Comparison of ENCODE assay signal across 10 cellular contexts in genomic region chr9:121284733-121285451, GRCh38. TPM values are rescaled to one million over a fixed set of nuclear protein-coding genes. Genes with fewer than 3 reads are reported as not detected.
DNase-seq lines count a peak whose midpoint lies in the region; TF ChIP-seq lines count a peak whose summit lies in the region.
"Had no signal": no experiment of that assay in that cellular context is flagged by ENCODE, and none has a peak within 500 bp of the region (broad histone marks: within the 10 kb centered on the region; RNA-seq: fewer than 3 reads in every experiment).

No MANE protein-coding gene starts in this region.

- H2BK12ac ChIP-seq in neuronal stem cell (ENCODE audit: low read length), result no peak overlapping the region

- H3K79me1 ChIP-seq in neuronal stem cell (ENCODE audit: low read depth, low read length), result no peaks in the 10 kb centered on the region

- no peak overlapping the region for H3K4me2 ChIP-seq in neuronal stem cell (ENCODE audit: insufficient read depth, low read length, poor library complexity, severe bottlenecking)

- DNase-seq in adipocyte (ENCODE audit: low read depth), result no peak
- no peak for DNase-seq in esophagus squamous epithelium (lab: John Stamatoyannopoulos, UW)
- no peak for DNase-seq in neuronal stem cell (ENCODE audit: low spot score)
- no peak for DNase-seq in transverse colon
- no peak for DNase-seq in NCI-H748 treated with DMSO at 0.1 percent for 48 hours (lab: John Stamatoyannopoulos, UW)
- no peak for DNase-seq in NCI-H2029 (lab: John Stamatoyannopoulos, UW)
- no peak for DNase-seq in hepatic stellate cell (ENCODE audit: low spot score)
- DNase-seq: activated T-cell treated with anti-CD3 and anti-CD28 coated beads, Interleukin-2, amount 50 U/mL, for 48 hours; PC-3 had no signal

- H3K4ac ChIP-seq in neuronal stem cell (ENCODE audit: low read length), result no peak overlapping the region

- H3K18ac ChIP-seq in neuronal stem cell (ENCODE audit: low read length), result peak overlapping the region; percentile 20

- H3K27ac ChIP-seq in esophagus squamous epithelium, result peak overlapping the region; percentile 94 to 100 (median 96)
- H3K27ac ChIP-seq in neuronal stem cell (replicated peaks; ENCODE audit: low read length), result no peak overlapping the region
- H3K27ac ChIP-seq in transverse colon, result peak overlapping the region; percentile 95 to 98 (median 96)
- H3K27ac ChIP-seq: VCaP had no signal

- no peak overlapping the region for H4K91ac ChIP-seq in neuronal stem cell (ENCODE audit: low read depth, low read length, poor library complexity)

- H3K14ac ChIP-seq in neuronal stem cell (ENCODE audit: low read length), result no peak overlapping the region

- H3K27me3 ChIP-seq in adipocyte (replicated peaks; ENCODE audit: control insufficient read depth, insufficient read depth, low read length) (no peaks in the 10 kb centered on the region), esophagus squamous epithelium (no peaks in the 10 kb centered on the region), neuronal stem cell (ENCODE audit: control insufficient read depth in 3 of 3, insufficient read depth in 3 of 3, low read depth in 1 of 3, low read length in 3 of 3) (no peaks in the 10 kb centered on the region), transverse colon (no peaks in the 10 kb centered on the region)

- no peak overlapping the region for H3K23ac ChIP-seq in neuronal stem cell (ENCODE audit: low read depth, low read length, poor library complexity)

- H3K9me3 ChIP-seq in adipocyte (ENCODE audit: control insufficient read depth, low read length) (no peaks in the 10 kb centered on the region), esophagus squamous epithelium (no peaks in the 10 kb centered on the region), neuronal stem cell (replicated peaks in 1 of 2; ENCODE audit: control insufficient read depth in 2 of 2, insufficient read depth in 1 of 2, low read depth in 1 of 2, low read length in 2 of 2) (no peaks in the 10 kb centered on the region), transverse colon (no peaks in the 10 kb centered on the region)

- no peak overlapping the region for H2AFZ ChIP-seq in neuronal stem cell (ENCODE audit: low read length)

- in situ Hi-C loops in transverse colon (cut with MboI; ENCODE audit: low pct_ligation_motif_present in 1 of 4, low pct_unique_long_range_greater_than_20kb in 1 of 4, low sequenced_read_pairs in 3 of 4), result no loop called here

- peaks cover 95% of the 10 kb centered on the region for H3K4me1 ChIP-seq in adipocyte (ENCODE audit: control insufficient read depth, insufficient read depth, low read length)
- peaks cover 100% of the 10 kb centered on the region in 3 donors for H3K4me1 ChIP-seq in esophagus squamous epithelium
- H3K4me1 ChIP-seq in neuronal stem cell (ENCODE audit: control insufficient read depth in 2 of 2, insufficient read depth in 1 of 2, low read depth in 1 of 2, low read length in 2 of 2), result peaks cover 38 to 40% of the 10 kb centered on the region in 2 donors
- H3K4me1 ChIP-seq in transverse colon, result peaks cover 94 to 100% (median 100%) of the 10 kb centered on the region in 4 donors

- H3K9ac ChIP-seq in adipocyte (ENCODE audit: low read length), result peak overlapping the region; percentile 89
- H3K9ac ChIP-seq in neuronal stem cell (ENCODE audit: low read depth, low read length, poor library complexity), result no peak overlapping the region

- no peak for TF ChIP-seq POLR2A in esophagus squamous epithelium (IDR thresholded peaks at IDR 0.05)
- TF ChIP-seq POLR2A in transverse colon (IDR thresholded peaks at IDR 0.05), result no peak

- TF ChIP-seq CTCF in esophagus squamous epithelium (IDR thresholded peaks at IDR 0.05) (no peak), transverse colon (IDR thresholded peaks at IDR 0.05) (no peak)

- 69 to 83% methylated on average over 8 to 9 of the region's 9 CpGs for WGBS in esophagus squamous epithelium, 2 donors
- WGBS in neuronal stem cell (ENCODE audit: extremely low coverage in 2 of 2, insufficient read length in 2 of 2, insufficient replicate concordance in 1 of 2), 2 donors, result no CpG with 5 or more reads among the region's 9 CpGs
- WGBS in transverse colon (ENCODE audit: low coverage in 1 of 2), 2 donors, result 67 to 94% methylated on average over 1 to 9 of the region's 9 CpGs

- peak overlapping the region; percentile 6 for H2BK15ac ChIP-seq in neuronal stem cell (ENCODE audit: low read length)

- H4K8ac ChIP-seq in neuronal stem cell (ENCODE audit: low read depth, low read length), result no peak overlapping the region

- H2BK120ac ChIP-seq in neuronal stem cell (ENCODE audit: low read depth, low read length), result no peak overlapping the region

- intact Hi-C loops in esophagus squamous epithelium (cut with DNase I) (no loop called here), transverse colon (cut with DNase I; ENCODE audit: low total_unique reads) (no loop called here)

- H2AK5ac ChIP-seq in neuronal stem cell (ENCODE audit: low read depth, low read length), result peak overlapping the region; percentile 41

- H3K4me3 ChIP-seq in adipocyte (ENCODE audit: low read length), result no peak overlapping the region
- no peak overlapping the region for H3K4me3 ChIP-seq in esophagus squamous epithelium
- no peak overlapping the region for H3K4me3 ChIP-seq in neuronal stem cell (ENCODE audit: low read length in 2 of 2)
- H3K4me3 ChIP-seq in transverse colon, result no peak overlapping the region

- H3K36me3 ChIP-seq in adipocyte (ENCODE audit: control insufficient read depth, insufficient read depth, low read length, severe bottlenecking), result peaks cover 8% of the 10 kb centered on the region
- no peaks in the 10 kb centered on the region for H3K36me3 ChIP-seq in esophagus squamous epithelium
- H3K36me3 ChIP-seq in neuronal stem cell (replicated peaks in 1 of 2; ENCODE audit: control insufficient read depth in 2 of 2, insufficient read depth in 2 of 2, low read length in 2 of 2), result no peaks in the 10 kb centered on the region
- no peaks in the 10 kb centered on the region for H3K36me3 ChIP-seq in transverse colon

- TF ChIP-seq EP300 in transverse colon (IDR thresholded peaks at IDR 0.05; ENCODE audit: low read depth), result no peak

- H2BK5ac ChIP-seq in neuronal stem cell (ENCODE audit: low read length), result no peak overlapping the region

RNA-seq across cellular contexts. Expression of gene GSN, which starts 16.9 kb away (rescaled TPM):
- total RNA-seq in esophagus squamous epithelium, result 1,000 to 10,000 TPM in 2 of 4 donors, 100 to 1,000 TPM in 2; 287 to 1,151 (median 926) TPM
- 29.4 TPM for polyA plus RNA-seq in neuronal stem cell (2013, experiment 1 of 2)
- polyA plus RNA-seq in neuronal stem cell (2013, experiment 2 of 2), result 28.1 TPM
- 100 to 1,000 TPM; 628 to 986 (median 782) TPM for total RNA-seq in transverse colon
